In genomic region chr6:13880053-13880723, GRCh38 we compare ENCODE assay signal across 9 cellular contexts. TPM values are rescaled to one million over a fixed set of nuclear protein-coding genes. Genes with fewer than 3 reads are reported as not detected.
DNase-seq lines count a peak whose midpoint lies in the region; TF ChIP-seq lines count a peak whose summit lies in the region.
"Not testable (repeated sequence)": the region's sequence is repeated elsewhere in the genome, so short reads cannot be mapped to it uniquely, and the experiment has no call there.
"Had no signal": no experiment of that assay in that cellular context is flagged by ENCODE, and none has a peak within 500 bp of the region (broad histone marks: within the 10 kb centered on the region; RNA-seq: fewer than 3 reads in every experiment).

No MANE protein-coding gene starts in this region.

- H4K8ac ChIP-seq in trophoblast cell (ENCODE audit: low read depth, low read length), result not testable (repeated sequence)

- not testable (repeated sequence) for H2AK5ac ChIP-seq in trophoblast cell (ENCODE audit: low read length)

- not testable (repeated sequence) for H3K27me3 ChIP-seq in Karpas-422 (ENCODE audit: low read length); trophoblast cell (ENCODE audit: insufficient read depth, low read length)

- H3K4me3 ChIP-seq in Karpas-422 (ENCODE audit: low read length); fibroblast of villous mesenchyme (ENCODE audit: low read depth, low read length); trophoblast cell (ENCODE audit: low read depth, low read length): not testable (repeated sequence)

- not testable (repeated sequence) for H3K9me3 ChIP-seq in Karpas-422 (ENCODE audit: low read length); trophoblast cell (ENCODE audit: insufficient read depth, low read depth, low read length)

- peak; percentile 40 for DNase-seq in CD1c-positive myeloid dendritic cell (ENCODE audit: extremely low spot score)
- DNase-seq in Karpas-422, result peak; percentile 34
- DNase-seq in NCI-H226, result peak; percentile 48
- DNase-seq in amniotic epithelial cell (ENCODE audit: low read depth), result peak; percentile 38
- DNase-seq in ecto neural progenitor cell (ENCODE audit: low spot score), result peak; percentile 9
- peak; percentile 26 for DNase-seq in fibroblast of villous mesenchyme (ENCODE audit: low read depth)
- peak; percentile 19 for DNase-seq in left kidney (ENCODE audit: low read depth, low spot score)
- DNase-seq in trophoblast cell, result not testable (repeated sequence)

- H3K18ac ChIP-seq in trophoblast cell (ENCODE audit: low read length), result not testable (repeated sequence)

- not testable (repeated sequence) for H3K36me3 ChIP-seq in Karpas-422 (ENCODE audit: insufficient read depth, low read length); trophoblast cell (ENCODE audit: control insufficient read depth in 1 of 2, insufficient read depth in 2 of 2, low read length in 2 of 2)

- H3K27ac ChIP-seq in Karpas-422 (ENCODE audit: low read length); trophoblast cell (ENCODE audit: low read depth, low read length): not testable (repeated sequence)

- peak overlapping the region; percentile 37 for H4K91ac ChIP-seq in trophoblast cell (ENCODE audit: low read depth, low read length)

- H4K12ac ChIP-seq in trophoblast cell (ENCODE audit: low read depth, low read length), result not testable (repeated sequence)

- not testable (repeated sequence) for H2BK5ac ChIP-seq in trophoblast cell (ENCODE audit: low read depth, low read length, poor library complexity)

- not testable (repeated sequence) for H2BK120ac ChIP-seq in trophoblast cell (ENCODE audit: insufficient read depth, low read length, poor library complexity)

- H3K79me2 ChIP-seq in Karpas-422 (ENCODE audit: low read length); trophoblast cell (ENCODE audit: control insufficient read depth, insufficient read depth, low read length, poor library complexity): not testable (repeated sequence)

- not testable (repeated sequence) for H3K79me1 ChIP-seq in trophoblast cell (ENCODE audit: low read length)

- H3K23ac ChIP-seq in trophoblast cell (ENCODE audit: low read length), result not testable (repeated sequence)

- not testable (repeated sequence) for H3K9ac ChIP-seq in Karpas-422 (ENCODE audit: low read length); trophoblast cell (ENCODE audit: low read length)

- not testable (repeated sequence) for H3K4ac ChIP-seq in trophoblast cell (ENCODE audit: low read depth, low read length)

- not testable (repeated sequence) for H4K20me1 ChIP-seq in Karpas-422 (ENCODE audit: insufficient read depth, low read depth, low read length)

- not testable (repeated sequence) for H3K14ac ChIP-seq in trophoblast cell (ENCODE audit: low read length)

- not testable (repeated sequence) for H3K4me1 ChIP-seq in Karpas-422 (ENCODE audit: low read length); trophoblast cell (ENCODE audit: control insufficient read depth in 1 of 2, insufficient read depth in 2 of 2, low read length in 2 of 2)

- H2AFZ ChIP-seq in Karpas-422 (ENCODE audit: low read length); trophoblast cell (ENCODE audit: insufficient read depth, low read length, poor library complexity): not testable (repeated sequence)

- H3K4me2 ChIP-seq in Karpas-422 (ENCODE audit: low read depth, low read length, poor library complexity, severe bottlenecking); trophoblast cell (ENCODE audit: low read length): not testable (repeated sequence)

- WGBS in trophoblast cell (ENCODE audit: extremely low coverage, insufficient coverage, insufficient read length), result no CpG with 5 or more reads among the region's 13 CpGs

- not testable (repeated sequence) for H3K9me2 ChIP-seq in Karpas-422 (replicated peaks; ENCODE audit: insufficient read depth, low read length)

- TF ChIP-seq CTCF in fibroblast of villous mesenchyme (IDR thresholded peaks at IDR 0.05; ENCODE audit: insufficient read depth, low read depth, low read length), result not testable (repeated sequence)

- H2BK12ac ChIP-seq in trophoblast cell (ENCODE audit: low read length), result not testable (repeated sequence)

RNA-seq across cellular contexts. Expression of gene RNF182, which starts 44.6 kb away (rescaled TPM):
- not detected in 2 replicates for total RNA-seq in Karpas-422 (2014; rRNA removed; shearing (Covaris generic); ENCODE audit: low replicate concordance)
- 3.2 and 6.9 TPM in 2 replicates for total RNA-seq in fibroblast of villous mesenchyme
- 0.39 and 0.40 TPM in 2 replicates for polyA plus RNA-seq in trophoblast cell (2013)
- total RNA-seq: CD4-positive, alpha-beta memory T cell had no signal
- polyA plus RNA-seq: CD4-positive, alpha-beta memory T cell had no signal
